31 cellular contexts compared by ENCODE assay signal in genomic region chr7:155800741-155801267, GRCh38. TPM values are rescaled to one million over a fixed set of nuclear protein-coding genes. Genes with fewer than 3 reads are reported as not detected.
"Had no signal": no experiment of that assay in that cellular context is flagged by ENCODE, and none has a peak within 500 bp of the region (broad histone marks: within the 10 kb centered on the region; RNA-seq: fewer than 3 reads in every experiment).

No MANE protein-coding gene starts in this region.

- H3K9me3 ChIP-seq: breast epithelium, esophagus muscularis mucosa, heart left ventricle, left ventricle myocardium inferior, upper lobe of left lung had no signal

- ATAC-seq: activated naive CD8-positive, alpha-beta T cell treated with anti-CD3 and anti-CD28 coated beads, Interleukin-2, amount 50 U/mL, for 24 hours; foreskin keratinocyte; heart left ventricle; naive thymus-derived CD8-positive, alpha-beta T cell; sciatic nerve; stimulated activated effector memory CD8-positive, alpha-beta T cell treated with anti-CD3 and anti-CD28 coated beads, Interleukin-12 subunit alpha, Interleukin-12 subunit beta, amount 100 ng/mL, for 72 hours; stimulated activated naive CD8-positive, alpha-beta T cell treated with anti-CD3 and anti-CD28 coated beads, Interleukin-15, amount 100 ng/mL, for 72 hours; T-helper 17 cell; WTC11 had no signal

- H3K4me3 ChIP-seq: breast epithelium, esophagus muscularis mucosa, heart left ventricle, left ventricle myocardium inferior, skin epidermis, upper lobe of left lung had no signal

- H3K27ac Mint-ChIP-seq: activated CD4-positive, alpha-beta memory T cell treated with anti-CD3 and anti-CD28 coated beads, Interleukin-2, amount 10 ng/mL, durations not matched to agents 7 days and 5 days; activated CD4-positive, alpha-beta T cell treated with anti-CD3 and anti-CD28 coated beads, Interleukin-2, amount 10 ng/mL, durations not matched to agents 7 days and 5 days; activated naive CD4-positive, alpha-beta T cell treated with anti-CD3 and anti-CD28 coated beads, Interleukin-2, amount 50 U/mL, for 24 hours; activated naive CD8-positive, alpha-beta T cell treated with anti-CD3 and anti-CD28 coated beads, Interleukin-2, amount 50 U/mL, for 24 hours; activated T-cell treated with anti-CD3 and anti-CD28 coated beads, Interleukin-2, amount 50 U/mL, for 24 hours; memory B cell; progenitor cell of endocrine pancreas; stimulated activated effector memory CD8-positive, alpha-beta T cell treated with anti-CD3 and anti-CD28 coated beads, Interleukin-12 subunit alpha, Interleukin-12 subunit beta, amount 100 ng/mL, for 72 hours; stimulated activated naive CD8-positive, alpha-beta T cell treated with anti-CD3 and anti-CD28 coated beads, Interleukin-15, amount 100 ng/mL, for 72 hours; T-helper 17 cell; WTC11 had no signal

- H3K27ac ChIP-seq: breast epithelium, esophagus muscularis mucosa, foreskin keratinocyte, heart left ventricle, left ventricle myocardium inferior, skin epidermis, upper lobe of left lung had no signal

- H3K36me3 Mint-ChIP-seq: activated naive CD4-positive, alpha-beta T cell treated with anti-CD3 and anti-CD28 coated beads, Interleukin-2, amount 50 U/mL, for 24 hours; memory B cell; naive thymus-derived CD8-positive, alpha-beta T cell; stimulated activated effector memory CD8-positive, alpha-beta T cell treated with anti-CD3 and anti-CD28 coated beads, Interleukin-12 subunit alpha, Interleukin-12 subunit beta, amount 100 ng/mL, for 72 hours; WTC11 had no signal

- H3K9me3 Mint-ChIP-seq: activated CD4-positive, alpha-beta memory T cell treated with anti-CD3 and anti-CD28 coated beads, Interleukin-2, amount 10 ng/mL, durations not matched to agents 7 days and 5 days; activated CD4-positive, alpha-beta T cell treated with anti-CD3 and anti-CD28 coated beads, Interleukin-2, amount 10 ng/mL, durations not matched to agents 7 days and 5 days; activated naive CD4-positive, alpha-beta T cell treated with anti-CD3 and anti-CD28 coated beads, Interleukin-2, amount 50 U/mL, for 24 hours; activated naive CD8-positive, alpha-beta T cell treated with anti-CD3 and anti-CD28 coated beads, Interleukin-2, amount 50 U/mL, for 24 hours; activated T-cell treated with anti-CD3 and anti-CD28 coated beads, Interleukin-2, amount 50 U/mL, for 24 hours; central memory CD8-positive, alpha-beta T cell; memory B cell; naive thymus-derived CD8-positive, alpha-beta T cell; stimulated activated effector memory CD8-positive, alpha-beta T cell treated with anti-CD3 and anti-CD28 coated beads, Interleukin-12 subunit alpha, Interleukin-12 subunit beta, amount 100 ng/mL, for 72 hours; stimulated activated naive CD8-positive, alpha-beta T cell treated with anti-CD3 and anti-CD28 coated beads, Interleukin-15, amount 100 ng/mL, for 72 hours; WTC11 had no signal

- H3K4me1 Mint-ChIP-seq: central memory CD8-positive, alpha-beta T cell had no signal

- H3K4me1 ChIP-seq: foreskin keratinocyte had no signal

- H3K4me3 Mint-ChIP-seq: activated CD4-positive, alpha-beta memory T cell treated with anti-CD3 and anti-CD28 coated beads, Interleukin-2, amount 10 ng/mL, durations not matched to agents 7 days and 5 days; activated CD4-positive, alpha-beta T cell treated with anti-CD3 and anti-CD28 coated beads, Interleukin-2, amount 10 ng/mL, durations not matched to agents 7 days and 5 days; activated naive CD4-positive, alpha-beta T cell treated with anti-CD3 and anti-CD28 coated beads, Interleukin-2, amount 50 U/mL, for 24 hours; activated naive CD8-positive, alpha-beta T cell treated with anti-CD3 and anti-CD28 coated beads, Interleukin-2, amount 50 U/mL, for 24 hours; activated T-cell treated with anti-CD3 and anti-CD28 coated beads, Interleukin-2, amount 50 U/mL, for 24 hours; central memory CD8-positive, alpha-beta T cell; memory B cell; naive thymus-derived CD8-positive, alpha-beta T cell; stimulated activated effector memory CD8-positive, alpha-beta T cell treated with anti-CD3 and anti-CD28 coated beads, Interleukin-12 subunit alpha, Interleukin-12 subunit beta, amount 100 ng/mL, for 72 hours; stimulated activated naive CD8-positive, alpha-beta T cell treated with anti-CD3 and anti-CD28 coated beads, Interleukin-15, amount 100 ng/mL, for 72 hours; WTC11 had no signal

- H3K36me3 ChIP-seq: breast epithelium, esophagus muscularis mucosa, heart left ventricle, left ventricle myocardium inferior, upper lobe of left lung had no signal

- DNase-seq: activated CD4-positive, alpha-beta memory T cell treated with anti-CD3 and anti-CD28 coated beads, Interleukin-2, amount 10 ng/mL, durations not matched to agents 7 days and 5 days; activated CD4-positive, alpha-beta T cell treated with anti-CD3 and anti-CD28 coated beads for 1 hour; activated CD4-positive, alpha-beta T cell treated with anti-CD3 and anti-CD28 coated beads, Interleukin-2, amount 10 ng/mL, durations not matched to agents 7 days and 5 days; activated CD8-positive, alpha-beta memory T cell treated with anti-CD3 and anti-CD28 coated beads, Interleukin-2, amount 50 U/mL, for 48 hours; activated naive CD8-positive, alpha-beta T cell treated with anti-CD3 and anti-CD28 coated beads, Interleukin-2, amount 50 U/mL, for 24 hours; activated T-cell treated with anti-CD3 and anti-CD28 coated beads, Interleukin-2, amount 50 U/mL, for 24 hours; amygdala; dermis blood vessel endothelial cell; effector CD4-positive, alpha-beta T cell; foreskin keratinocyte; left ventricle myocardium inferior; midbrain; stimulated activated CD4-positive, alpha-beta T cell treated with anti-CD3 and anti-CD28 coated beads, Interleukin-12 subunit alpha, Interleukin-12 subunit beta, amount 100 ng/mL, for 4 hours; stimulated activated CD4-positive, alpha-beta T cell treated with anti-CD3 and anti-CD28 coated beads, Interleukin-4, amount 100 ng/mL, for 24 hours; stimulated activated naive CD8-positive, alpha-beta T cell treated with anti-CD3 and anti-CD28 coated beads, Interleukin-15, amount 100 ng/mL, for 72 hours; substantia nigra; T-helper 17 cell; T1000; upper lobe of left lung had no signal

RNA-seq across cellular contexts. Expression of gene SHH, which starts 11.5 kb away (rescaled TPM):
- total RNA-seq: activated CD4-positive, alpha-beta memory T cell treated with anti-CD3 and anti-CD28 coated beads, Interleukin-2, amount 10 ng/mL, durations not matched to agents 7 days and 5 days; activated CD4-positive, alpha-beta T cell treated with anti-CD3 and anti-CD28 coated beads, Interleukin-2, amount 10 ng/mL, durations not matched to agents 7 days and 5 days; breast epithelium; dermis blood vessel endothelial cell; esophagus muscularis mucosa; heart left ventricle; left ventricle myocardium inferior; naive thymus-derived CD8-positive, alpha-beta T cell; T-helper 17 cell had no signal
- polyA plus RNA-seq: heart left ventricle had no signal
